ENCODE assay signal across 15 cellular contexts in genomic region chr17:19002191-19002590, GRCh38. TPM values are rescaled to one million over a fixed set of nuclear protein-coding genes. Genes with fewer than 3 reads are reported as not detected.
DNase-seq lines count a peak whose midpoint lies in the region; ATAC-seq, FAIRE-seq and TF ChIP-seq lines count a peak whose summit lies in the region.
"Had no signal": no experiment of that assay in that cellular context is flagged by ENCODE, and none has a peak within 500 bp of the region (broad histone marks: within the 10 kb centered on the region; RNA-seq: fewer than 3 reads in every experiment).

No MANE protein-coding gene starts in this region.

- no peak for TF ChIP-seq POLR2A in stomach (IDR thresholded peaks at IDR 0.05)

- H3K27ac Mint-ChIP-seq in activated naive CD4-positive, alpha-beta T cell treated with anti-CD3 and anti-CD28 coated beads, Interleukin-2, amount 10 ng/mL, durations not matched to agents 7 days and 5 days, result no peak overlapping the region
- H3K27ac Mint-ChIP-seq in T-cell, result peak overlapping the region; percentile 11 to 22

- peak overlapping the region; percentile 90 for H3K4me3 Mint-ChIP-seq in activated naive CD4-positive, alpha-beta T cell treated with anti-CD3 and anti-CD28 coated beads, Interleukin-2, amount 10 ng/mL, durations not matched to agents 7 days and 5 days
- peak overlapping the region; percentile 76 to 83 (median 82) for H3K4me3 Mint-ChIP-seq in T-cell

- H3K27ac ChIP-seq in foreskin keratinocyte (peak overlapping the region; percentile 96), stomach (peak overlapping the region; percentile 7 to 86 (median 69))

- intact Hi-C loops in stomach (cut with DNase I; ENCODE audit: low total_unique reads), result no loop called here

- DNase-seq in activated naive CD4-positive, alpha-beta T cell treated with anti-CD3 and anti-CD28 coated beads, Interleukin-2, amount 10 ng/mL, durations not matched to agents 7 days and 5 days, result no peak
- no peak for DNase-seq in activated naive CD4-positive, alpha-beta T cell (lab: John Stamatoyannopoulos, UW)
- DNase-seq in T-cell (no peak), foreskin keratinocyte (no peak), stomach (no peak), NCI-H226 (no peak), RCC 7860 (ENCODE audit: low spot score) (no peak), NCI-H774 (lab: John Stamatoyannopoulos, UW) (no peak)
- DNase-seq: activated CD4-positive, CD25-positive, alpha-beta regulatory T cell treated with anti-CD3 and anti-CD28 coated beads, Interleukin-2, amount 50 U/mL, for 72 hours; aorta; NCI-H187; Peyer's patch had no signal

- H3K36me3 ChIP-seq in stomach, result peaks cover 0 to 2% (median 0%) of the 10 kb centered on the region in 4 donors
- H3K36me3 ChIP-seq: Peyer's patch had no signal

- POLR2A ChIA-PET in T-cell (lab: Charles Lee), result no interaction called here

- no peak for FAIRE-seq in RCC 7860 (lab: Jason Lieb, UNC)
- FAIRE-seq: small intestine had no signal

- H3K36me3 Mint-ChIP-seq in activated naive CD4-positive, alpha-beta T cell treated with anti-CD3 and anti-CD28 coated beads, Interleukin-2, amount 10 ng/mL, durations not matched to agents 7 days and 5 days, result peaks cover 1% of the 10 kb centered on the region
- H3K36me3 Mint-ChIP-seq in T-cell, result peaks cover 8% of the 10 kb centered on the region

- CTCF ChIA-PET in activated naive CD4-positive, alpha-beta T cell treated with anti-CD3 and anti-CD28 coated beads, Interleukin-2, amount 10 ng/mL, durations not matched to agents 7 days and 5 days (lab: Charles Lee), result interaction anchor here (1.4 to 1.8 kb wide), 2 partner anchors 11 to 41 kb away, joined by 3 to 9 read pairs; no protein-coding TSS in a partner anchor
- CTCF ChIA-PET in T-cell (lab: Charles Lee), result interaction anchor here in 1 of 2 donors (0.6 kb wide), 1 partner anchor 58 kb away, joined by 4 read pairs; no protein-coding TSS in a partner anchor

- H3K4me1 Mint-ChIP-seq in activated naive CD4-positive, alpha-beta T cell treated with anti-CD3 and anti-CD28 coated beads, Interleukin-2, amount 10 ng/mL, durations not matched to agents 7 days and 5 days, result peaks cover 36% of the 10 kb centered on the region
- peaks cover 31 to 43% (median 36%) of the 10 kb centered on the region in 3 donors for H3K4me1 Mint-ChIP-seq in T-cell

- peak overlapping the region in 2 of 4 donors; percentile 68 to 73 for H3K4me3 ChIP-seq in stomach
- H3K4me3 ChIP-seq: lung had no signal

- ATAC-seq in T-cell (replicated peaks in 1 of 4), result no peak
- ATAC-seq in foreskin keratinocyte, result no peak

- H3K4me1 ChIP-seq in foreskin keratinocyte (peaks cover 20% of the 10 kb centered on the region), stomach (peaks cover 35 to 65% (median 62%) of the 10 kb centered on the region in 4 donors)

- 45 to 50% (median 46%) methylated on average over 5 of the region's 5 CpGs for WGBS in stomach, 5 donors

- TF ChIP-seq EP300 in stomach (IDR thresholded peaks at IDR 0.05), result no peak

- no peaks in the 10 kb centered on the region for H3K9me3 Mint-ChIP-seq in activated naive CD4-positive, alpha-beta T cell treated with anti-CD3 and anti-CD28 coated beads, Interleukin-2, amount 10 ng/mL, durations not matched to agents 7 days and 5 days
- H3K9me3 Mint-ChIP-seq in T-cell, result no peaks in the 10 kb centered on the region
- H3K9me3 Mint-ChIP-seq: CD8-positive, alpha-beta T cell had no signal

- TF ChIP-seq CTCF in foreskin keratinocyte (conservative IDR thresholded peaks at IDR 0.05), result no peak
- no peak for TF ChIP-seq CTCF in stomach (IDR thresholded peaks at IDR 0.05)

- no peaks in the 10 kb centered on the region for H3K27me3 ChIP-seq in foreskin keratinocyte
- H3K27me3 ChIP-seq in stomach, result peaks cover 0 to 12% (median 0%) of the 10 kb centered on the region in 3 donors
- H3K27me3 ChIP-seq: Peyer's patch had no signal

- no peaks in the 10 kb centered on the region for H3K9me3 ChIP-seq in stomach
- H3K9me3 ChIP-seq: Peyer's patch had no signal

- peaks cover 11% of the 10 kb centered on the region for H3K27me3 Mint-ChIP-seq in activated naive CD4-positive, alpha-beta T cell treated with anti-CD3 and anti-CD28 coated beads, Interleukin-2, amount 10 ng/mL, durations not matched to agents 7 days and 5 days
- no peaks in the 10 kb centered on the region for H3K27me3 Mint-ChIP-seq in T-cell

RNA-seq across cellular contexts. Expression of gene FAM83G, which starts 2.4 kb away (rescaled TPM):
- 10 to 100 TPM in 3 of 5 donors, 1 to 10 TPM in 2; 4.9 to 23.3 (median 20.8) TPM for total RNA-seq in T-cell
- total RNA-seq in foreskin keratinocyte, result 49.6 and 50.4 TPM in 2 replicates
- 25.0 and 26.2 TPM in 2 replicates for polyA plus RNA-seq in foreskin keratinocyte
- 10 to 100 TPM in 3 of 5 donors, 1 to 10 TPM in 2; 8.8 to 41.1 (median 20.1) TPM for total RNA-seq in stomach
- polyA plus RNA-seq in stomach, result 10 to 100 TPM in 2 of 3 donors, 1 to 10 TPM in 1; 8.2 to 16.4 (median 11.9) TPM

RNA-seq across cellular contexts. Expression of gene GRAP, which starts 44.6 kb away (rescaled TPM):
- 10 to 100 TPM; 26.5 to 95.2 (median 74.0) TPM for total RNA-seq in T-cell
- total RNA-seq in foreskin keratinocyte, result 0.14 TPM in 2 replicates
- polyA plus RNA-seq in foreskin keratinocyte, result 0.17 and 0.19 TPM in 2 replicates
- total RNA-seq in stomach, result 10 to 100 TPM in 1 of 5 donors, 1 to 10 TPM in 3, under 1 TPM in 1; 0.87 to 92.2 (median 2.0) TPM
- polyA plus RNA-seq in stomach, result 1 to 10 TPM; 2.6 to 4.1 (median 3.3) TPM

RNA-seq across cellular contexts. Expression of gene SLC5A10, which starts 50.2 kb away (rescaled TPM):
- total RNA-seq in T-cell, result under 1 TPM in 1 of 5 donors, not detected in 4; 0.09 TPM
- 0.14 TPM in 1 of 2 replicates, not detected in the other for total RNA-seq in foreskin keratinocyte
- 0.06 TPM in 1 of 2 replicates, not detected in the other for polyA plus RNA-seq in foreskin keratinocyte
- not detected for total RNA-seq in stomach
- under 1 TPM; 0.06 to 0.46 (median 0.13) TPM for polyA plus RNA-seq in stomach
- total RNA-seq: aorta; CD8-positive, alpha-beta T cell; Peyer's patch had no signal
